1 cellular context compared by ENCODE assay signal in genomic region chr1:39976732-39977131, GRCh38.
TF ChIP-seq lines count a peak whose summit lies in the region.

No MANE protein-coding gene starts in this region.

TF ChIP-seq in HepG2, 621 proteins besides CTCF, POLR2A, EP300 and RAD21:
- peak; percentile 71; the same call in 1 of the 2 replicates for TF ChIP-seq SRF (IDR thresholded peaks at IDR 0.05; ENCODE audit: low read depth, low read length)
- TF ChIP-seq, protein P1, sequence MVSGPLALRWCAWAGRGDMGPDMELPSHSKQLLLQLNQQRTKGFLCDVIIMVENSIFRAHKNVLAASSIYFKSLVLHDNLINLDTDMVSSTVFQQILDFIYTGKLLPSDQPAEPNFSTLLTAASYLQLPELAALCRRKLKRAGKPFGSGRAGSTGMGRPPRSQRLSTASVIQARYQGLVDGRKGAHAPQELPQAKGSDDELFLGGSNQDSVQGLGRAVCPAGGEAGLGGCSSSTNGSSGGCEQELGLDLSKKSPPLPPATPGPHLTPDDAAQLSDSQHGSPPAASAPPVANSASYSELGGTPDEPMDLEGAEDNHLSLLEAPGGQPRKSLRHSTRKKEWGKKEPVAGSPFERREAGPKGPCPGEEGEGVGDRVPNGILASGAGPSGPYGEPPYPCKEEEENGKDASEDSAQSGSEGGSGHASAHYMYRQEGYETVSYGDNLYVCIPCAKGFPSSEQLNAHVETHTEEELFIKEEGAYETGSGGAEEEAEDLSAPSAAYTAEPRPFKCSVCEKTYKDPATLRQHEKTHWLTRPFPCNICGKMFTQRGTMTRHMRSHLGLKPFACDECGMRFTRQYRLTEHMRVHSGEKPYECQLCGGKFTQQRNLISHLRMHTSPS (CRISPR knock-in tag; IDR thresholded peaks at IDR 0.05; ENCODE audit: low read depth) = no peak
